13 cellular contexts compared by ENCODE assay signal in genomic region chr7:117800841-117801240, GRCh38.
A peak's percentile ranks its signal among the peaks of the same experiment; 100 is the strongest.
DNase-seq lines count a peak whose midpoint lies in the region; ATAC-seq and TF ChIP-seq lines count a peak whose summit lies in the region.
"Had no signal": no experiment of that assay in that cellular context is flagged by ENCODE, and none has a peak within 500 bp of the region (broad histone marks: within the 10 kb centered on the region; RNA-seq: fewer than 3 reads in every experiment).

No MANE protein-coding gene starts in this region.

- peaks cover 4% of the 10 kb centered on the region for H3K27me3 Mint-ChIP-seq in dendritic cell treated with granulocyte-macrophage colony-stimulating factor and Interleukin-4, amounts not matched to agents 40 ng/mL and 50 ng/mL, for 4 days
- H3K27me3 Mint-ChIP-seq: CD4-positive, CD25-positive, alpha-beta regulatory T cell had no signal

- no TSS peak for BruUV-seq in PC-3 (replicated peaks; lab: Mats Ljungman, UMichigan)

- H3K4me3 ChIP-seq in PC-3 (ENCODE audit: low read length) (no peak overlapping the region), stomach (no peak overlapping the region)
- H3K4me3 ChIP-seq: BLaER1 treated with 17β-estradiol and CSF1 and Interleukin-3, amounts not matched to agents 10 nM and 100 nM had no signal

- H2AFZ ChIP-seq in PC-3 (ENCODE audit: low read length), result no peak overlapping the region

- TF ChIP-seq EP300 in stomach (IDR thresholded peaks at IDR 0.05), result no peak

- no peak overlapping the region for H3K4me3 Mint-ChIP-seq in dendritic cell treated with granulocyte-macrophage colony-stimulating factor and Interleukin-4, amounts not matched to agents 40 ng/mL and 50 ng/mL, for 4 days
- H3K4me3 Mint-ChIP-seq: CD4-positive, CD25-positive, alpha-beta regulatory T cell had no signal

- H3K27ac ChIP-seq in PC-3 (ENCODE audit: low read length) (no peak overlapping the region), stomach (no peak overlapping the region)
- H3K27ac ChIP-seq: BLaER1 treated with 17β-estradiol and CSF1 and Interleukin-3, amounts not matched to agents 10 nM and 100 nM had no signal

- POLR2A ChIA-PET in PC-3 (lab: Charles Lee; ENCODE audit: unreplicated experiment), result no interaction called here

- H3K36me3 ChIP-seq in PC-3 (ENCODE audit: low read depth, low read length) (no peaks in the 10 kb centered on the region), stomach (no peaks in the 10 kb centered on the region)
- H3K36me3 ChIP-seq: BLaER1 treated with 17β-estradiol and CSF1 and Interleukin-3, amounts not matched to agents 10 nM and 100 nM had no signal

- H3K27me3 ChIP-seq in PC-3 (ENCODE audit: low read length) (no peaks in the 10 kb centered on the region), stomach (no peaks in the 10 kb centered on the region)
- H3K27me3 ChIP-seq: BLaER1 treated with 17β-estradiol and CSF1 and Interleukin-3, amounts not matched to agents 10 nM and 100 nM had no signal

- CTCF ChIA-PET in PC-3 (lab: Charles Lee), result interaction anchor here (0.8 kb wide), 1 partner anchor 148 kb away, joined by 3 read pairs; no protein-coding TSS in a partner anchor

- no peaks in the 10 kb centered on the region for H3K9me3 Mint-ChIP-seq in dendritic cell treated with granulocyte-macrophage colony-stimulating factor and Interleukin-4, amounts not matched to agents 40 ng/mL and 50 ng/mL, for 4 days

- ATAC-seq in PC-3, result peak; percentile 18; the same call in 1 of the 2 replicates

- H3K9me2 ChIP-seq in PC-3 (replicated peaks; ENCODE audit: low read length), result no peaks in the 10 kb centered on the region

- WGBS in stomach, 5 donors, result 52 to 82% (median 75%) methylated on average over 1 of the region's 1 CpG

- no peak overlapping the region for H3K9ac ChIP-seq in PC-3 (ENCODE audit: low read length)
- H3K9ac ChIP-seq: BLaER1 treated with 17β-estradiol and CSF1 and Interleukin-3, amounts not matched to agents 10 nM and 100 nM had no signal

- H3K4me1 ChIP-seq in PC-3 (ENCODE audit: insufficient read depth, low read length) (no peaks in the 10 kb centered on the region), stomach (no peaks in the 10 kb centered on the region)

- intact Hi-C loops in PC-3 (cut with micrococcal nuclease), result loop anchor here (1.0 kb wide), 2 partner anchors 14 to 72 kb away; partner anchors contain the start of gene CTTNBP2
- intact Hi-C loops in dendritic cell treated with granulocyte-macrophage colony-stimulating factor and Interleukin-4, amounts not matched to agents 40 ng/mL and 50 ng/mL, for 4 days (cut with micrococcal nuclease), result loop anchor here (5.0 kb wide), 1 partner anchor 49 kb away; no protein-coding TSS in a partner anchor
- intact Hi-C loops in stomach (cut with DNase I; ENCODE audit: low total_unique reads), result no loop called here

- H4K20me1 ChIP-seq in PC-3 (ENCODE audit: low read length), result no peaks in the 10 kb centered on the region
- H4K20me1 ChIP-seq: BLaER1 treated with 17β-estradiol and CSF1 and Interleukin-3, amounts not matched to agents 10 nM and 100 nM had no signal

- no peaks in the 10 kb centered on the region for H3F3A ChIP-seq in PC-3 (ENCODE audit: low read length, unreplicated experiment)

- peak; percentile 78 for DNase-seq in DMS79 treated with DMSO at 0.1 percent for 48 hours (lab: John Stamatoyannopoulos, UW)
- DNase-seq in DMS79 (lab: John Stamatoyannopoulos, UW), result no peak
- no peak for DNase-seq in PC-3
- no peak for DNase-seq in stomach
- no peak for DNase-seq in Ammon's horn (ENCODE audit: low spot score)
- no peak for DNase-seq in NCI-H1417 treated with DMSO at 0.1 percent for 48 hours (lab: John Stamatoyannopoulos, UW)
- DNase-seq: 8988T; AML-193; CD4-positive, CD25-positive, alpha-beta regulatory T cell; DND-41; GF-D8 had no signal

- no peaks in the 10 kb centered on the region for H3K79me2 ChIP-seq in PC-3 (ENCODE audit: low read length)

- H3K9me3 ChIP-seq in PC-3 (ENCODE audit: low read length) (no peaks in the 10 kb centered on the region), stomach (no peaks in the 10 kb centered on the region)
- H3K9me3 ChIP-seq: BLaER1 treated with 17β-estradiol and CSF1 and Interleukin-3, amounts not matched to agents 10 nM and 100 nM had no signal

- no peak for TF ChIP-seq CTCF in PC-3 (conservative IDR thresholded peaks at IDR 0.05; ENCODE audit: low read depth, low read length)
- TF ChIP-seq CTCF in stomach (IDR thresholded peaks at IDR 0.05), result no peak

- peaks cover 25% of the 10 kb centered on the region for H3K4me1 Mint-ChIP-seq in dendritic cell treated with granulocyte-macrophage colony-stimulating factor and Interleukin-4, amounts not matched to agents 40 ng/mL and 50 ng/mL, for 4 days (ENCODE audit: low read depth)
- H3K4me1 Mint-ChIP-seq: CD4-positive, CD25-positive, alpha-beta regulatory T cell had no signal

- TF ChIP-seq POLR2A in stomach (IDR thresholded peaks at IDR 0.05), result no peak

- H3K4me2 ChIP-seq in PC-3 (ENCODE audit: low read length), result no peak overlapping the region
- H3K4me2 ChIP-seq: BLaER1 treated with 17β-estradiol and CSF1 and Interleukin-3, amounts not matched to agents 10 nM and 100 nM had no signal

- H3K27ac Mint-ChIP-seq in dendritic cell treated with granulocyte-macrophage colony-stimulating factor and Interleukin-4, amounts not matched to agents 40 ng/mL and 50 ng/mL, for 4 days, result peak overlapping the region; percentile 8
- H3K27ac Mint-ChIP-seq: CD4-positive, CD25-positive, alpha-beta regulatory T cell had no signal

- H3K36me3 Mint-ChIP-seq in dendritic cell treated with granulocyte-macrophage colony-stimulating factor and Interleukin-4, amounts not matched to agents 40 ng/mL and 50 ng/mL, for 4 days (ENCODE audit: low read depth), result peaks cover 41% of the 10 kb centered on the region
- H3K36me3 Mint-ChIP-seq: CD4-positive, CD25-positive, alpha-beta regulatory T cell had no signal
